Comparison of ENCODE assay signal across 1 cellular context in genomic region chr5:132886064-132886823, GRCh38.
TF ChIP-seq lines count a peak whose summit lies in the region.

No MANE protein-coding gene starts in this region.

TF ChIP-seq in GM23338, 12 proteins besides CTCF, POLR2A, EP300 and RAD21 (continued from another document):
- TF ChIP-seq ZNF462 (CRISPR knock-in tag; IDR thresholded peaks at IDR 0.05) (no peak), CREB1 (CRISPR knock-in tag; IDR thresholded peaks at IDR 0.05; ENCODE audit: low read depth) (no peak), POLR2AphosphoS5 (IDR thresholded peaks at IDR 0.05; ENCODE audit: low read depth) (no peak), ZNF331 (CRISPR knock-in tag; IDR thresholded peaks at IDR 0.05; ENCODE audit: low read depth) (no peak), REST (IDR thresholded peaks at IDR 0.05; ENCODE audit: unreplicated experiment) (no peak), ZNF114 (CRISPR knock-in tag; IDR thresholded peaks at IDR 0.05) (no peak), JUNB (IDR thresholded peaks at IDR 0.05; ENCODE audit: unreplicated experiment) (no peak), EZH2 (IDR thresholded peaks at IDR 0.05; ENCODE audit: low read depth, unreplicated experiment) (no peak), EZH2phosphoT487 (IDR thresholded peaks at IDR 0.05; ENCODE audit: unreplicated experiment) (no peak), ETS1 (IDR thresholded peaks at IDR 0.05) (no peak)
